ENCODE assay signal across 9 cellular contexts in the genomic region with DNA sequence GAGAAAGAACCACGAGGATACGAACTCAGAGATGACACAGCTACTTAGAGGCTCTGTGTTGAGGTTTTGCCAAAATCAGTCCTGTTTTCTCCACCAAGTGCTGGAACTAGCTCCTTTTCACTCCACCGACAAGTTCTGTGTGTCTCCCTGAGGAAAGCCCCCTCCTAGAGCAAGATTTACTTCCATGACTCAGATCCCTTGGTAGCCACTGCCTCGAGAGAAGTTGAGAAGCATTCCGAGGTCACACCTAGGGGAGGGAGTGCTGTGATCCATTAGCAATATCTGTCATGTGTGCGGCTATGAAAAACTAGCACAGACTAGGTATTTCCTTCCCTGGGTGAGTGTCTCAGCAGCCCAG.
DNase-seq lines count a peak whose midpoint lies in the region; ATAC-seq lines count a peak whose summit lies in the region.
"Had no signal": no experiment of that assay in that cellular context is flagged by ENCODE, and none has a peak within 500 bp of the region (broad histone marks: within the 10 kb centered on the region; RNA-seq: fewer than 3 reads in every experiment).

No MANE protein-coding gene starts in this region.

- DNase-seq in activated CD4-positive, alpha-beta T cell treated with anti-CD3 and anti-CD28 coated beads for 48 hours, result peak; percentile 1
- DNase-seq in activated CD4-positive, alpha-beta T cell treated with anti-CD3 and anti-CD28 coated beads for 1 hour, result no peak
- DNase-seq in SW480 (ENCODE audit: low spot score) (peak; percentile 6), fibroblast of peridontal ligament (ENCODE audit: extremely low read depth) (peak; percentile 48), DMS53 (lab: John Stamatoyannopoulos, UW) (no peak), NCI-H510A treated with DMSO at 0.1 percent for 48 hours (lab: John Stamatoyannopoulos, UW) (no peak)
- DNase-seq in stimulated activated CD8-positive, alpha-beta memory T cell treated with anti-CD3 and anti-CD28 coated beads, Interleukin-4, amount 100 ng/mL, for 48 hours, result peak; percentile 17
- DNase-seq: Right ventricle myocardium superior had no signal

- ATAC-seq in HG02884 (IDR thresholded peaks at IDR 0.05; ENCODE audit: unreplicated experiment), result no peak

Comparison
In these comparisons a context has a peak if more than half of its experiments do, and no peak if none do; other contexts are left out.
1. DNase-seq: peak in activated CD4-positive, alpha-beta T cell treated with anti-CD3 and anti-CD28 coated beads for 48 hours (single experiment), SW480 (single experiment), fibroblast of peridontal ligament (single experiment) and stimulated activated CD8-positive, alpha-beta memory T cell treated with anti-CD3 and anti-CD28 coated beads, Interleukin-4, amount 100 ng/mL, for 48 hours (single experiment); none in activated CD4-positive, alpha-beta T cell treated with anti-CD3 and anti-CD28 coated beads for 1 hour (single experiment), DMS53 (single experiment) and NCI-H510A treated with DMSO at 0.1 percent for 48 hours (single experiment).